In the genomic region with DNA sequence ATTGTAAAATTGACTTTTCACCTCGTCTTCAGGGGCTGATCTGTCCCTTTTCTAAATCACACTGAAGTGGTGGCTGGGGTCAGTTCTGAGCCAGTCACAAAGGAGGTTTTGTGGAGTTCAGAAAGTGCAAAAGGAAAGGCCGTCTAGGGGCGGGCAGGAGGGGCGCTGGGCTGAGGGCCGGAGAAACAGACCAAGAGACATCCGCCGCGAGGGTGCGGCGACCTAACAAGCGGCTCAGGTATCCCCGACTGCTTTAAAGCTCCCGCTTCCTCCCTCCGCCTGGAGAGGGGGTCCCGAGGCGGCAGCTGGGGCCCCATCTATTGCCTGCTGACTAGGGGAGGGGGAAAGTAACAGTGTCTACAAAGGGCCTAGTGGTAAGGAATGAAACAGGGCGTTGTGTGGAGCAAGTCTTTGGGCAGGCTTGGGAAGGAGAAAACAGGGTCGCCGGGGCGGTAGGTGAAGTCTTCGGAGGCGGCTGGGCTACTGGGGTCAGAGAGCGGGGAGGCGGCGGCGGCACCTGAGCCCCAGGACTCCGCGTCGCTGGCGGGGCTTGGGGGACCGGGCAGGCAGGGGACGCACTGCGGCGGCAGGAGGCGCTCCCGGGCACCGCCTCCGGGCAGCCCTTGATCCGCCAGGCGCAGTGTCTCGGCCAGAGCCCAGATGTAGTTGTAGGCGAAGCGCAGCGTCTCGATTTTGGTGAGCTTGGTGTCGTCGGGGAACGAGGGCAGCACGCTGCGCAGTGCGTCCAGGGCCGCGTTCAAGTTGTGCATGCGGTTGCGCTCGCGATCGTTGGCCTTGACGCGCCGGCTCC, we compare ENCODE assay signal across 13 cellular contexts. TPM values are rescaled to one million over a fixed set of nuclear protein-coding genes. Genes with fewer than 3 reads are reported as not detected.
A peak's percentile ranks its signal among the peaks of the same experiment; 100 is the strongest.
DNase-seq lines count a peak whose midpoint lies in the region; ATAC-seq and TF ChIP-seq lines count a peak whose summit lies in the region.
"Had no signal": no experiment of that assay in that cellular context is flagged by ENCODE, and none has a peak within 500 bp of the region (broad histone marks: within the 10 kb centered on the region; RNA-seq: fewer than 3 reads in every experiment).

No MANE protein-coding gene starts in this region.

- H3K27ac ChIP-seq in RWPE2 (ENCODE audit: poor library complexity, severe bottlenecking) (no peak overlapping the region), osteoblast (ENCODE audit: low read depth, low read length) (no peak overlapping the region)

- no peak overlapping the region for H3K4me3 ChIP-seq in RWPE2 (ENCODE audit: severe bottlenecking)
- no peak overlapping the region for H3K4me3 ChIP-seq in fibroblast of mammary gland (ENCODE audit: control insufficient read depth, low read depth, low read length)
- no peak overlapping the region for H3K4me3 ChIP-seq in osteoblast (ENCODE audit: insufficient read depth, low read length)

- no peak overlapping the region for H3K4me2 ChIP-seq in osteoblast (ENCODE audit: insufficient read depth, low read length)

- no peaks in the 10 kb centered on the region for H4K20me1 ChIP-seq in osteoblast (ENCODE audit: insufficient read depth, low read length)

- H3K9me3 ChIP-seq in RWPE2 (ENCODE audit: severe bottlenecking) (no peaks in the 10 kb centered on the region), osteoblast (ENCODE audit: low read depth, low read length) (no peaks in the 10 kb centered on the region)

- ATAC-seq in RWPE2 (ENCODE audit: low read depth), result no peak
- no peak for ATAC-seq in GM18519 (IDR thresholded peaks at IDR 0.05; ENCODE audit: low FRiP score, unreplicated experiment)
- no peak for ATAC-seq in HG03139 (IDR thresholded peaks at IDR 0.05; ENCODE audit: unreplicated experiment)
- ATAC-seq in HG03196 (IDR thresholded peaks at IDR 0.05; ENCODE audit: unreplicated experiment), result no peak

- H3K36me3 ChIP-seq in RWPE2 (ENCODE audit: low read depth), result no peaks in the 10 kb centered on the region
- H3K36me3 ChIP-seq in osteoblast (ENCODE audit: insufficient read depth, low read length), result no peaks in the 10 kb centered on the region

- DNase-seq in ELF-1 (ENCODE audit: low read depth, low spot score), result peak; percentile 79
- DNase-seq in RWPE2 (ENCODE audit: low spot score), result peak; percentile 60
- DNase-seq in fibroblast of mammary gland (ENCODE audit: low read depth), result peak; percentile 7
- DNase-seq in osteoblast (ENCODE audit: insufficient read length, low spot score, missing footprints), result peak; percentile 66
- DNase-seq in NCI-H2227 (lab: John Stamatoyannopoulos, UW; ENCODE audit: unreplicated experiment), result no peak
- DNase-seq: activated T-cell treated with anti-CD3 and anti-CD28 coated beads, Interleukin-2, amount 50 U/mL, for 1 hour; DMS79 treated with DMSO at 0.1 percent for 48 hours; mesenchymal stem cell; NCI-H2029 had no signal

- H3K4me1 ChIP-seq in RWPE2 (ENCODE audit: insufficient read depth, poor library complexity, severe bottlenecking) (no peaks in the 10 kb centered on the region), osteoblast (ENCODE audit: insufficient read depth, low read length) (no peaks in the 10 kb centered on the region)

- H3K27me3 ChIP-seq in RWPE2 (ENCODE audit: insufficient read depth, poor library complexity, severe bottlenecking) (peaks cover 48% of the 10 kb centered on the region), osteoblast (ENCODE audit: insufficient read depth, low read length) (peaks cover 87% of the 10 kb centered on the region)

- H2AFZ ChIP-seq in osteoblast (ENCODE audit: low read length), result no peak overlapping the region

- TF ChIP-seq CTCF in RWPE2 (IDR thresholded peaks at IDR 0.05; ENCODE audit: poor library complexity, severe bottlenecking) (no peak), fibroblast of mammary gland (conservative IDR thresholded peaks at IDR 0.05; ENCODE audit: control insufficient read depth, insufficient read depth, low read depth, low read length) (no peak), osteoblast (IDR thresholded peaks at IDR 0.05; ENCODE audit: extremely low read depth, low read depth, low read length) (no peak)

- no peaks in the 10 kb centered on the region for H3K79me2 ChIP-seq in osteoblast (ENCODE audit: insufficient read depth, low read length)

RNA-seq across cellular contexts. Expression of a gene that starts 0.9 kb away (rescaled TPM):
- not detected in 2 replicates for total RNA-seq in osteoblast
- total RNA-seq: fibroblast of villous mesenchyme had no signal

RNA-seq across cellular contexts. Expression of a gene that starts 44.0 kb away (rescaled TPM):
- total RNA-seq in osteoblast, result not detected in 2 replicates
- total RNA-seq: fibroblast of villous mesenchyme had no signal
